ENCODE assay signal across 1 cellular context in the genomic region with DNA sequence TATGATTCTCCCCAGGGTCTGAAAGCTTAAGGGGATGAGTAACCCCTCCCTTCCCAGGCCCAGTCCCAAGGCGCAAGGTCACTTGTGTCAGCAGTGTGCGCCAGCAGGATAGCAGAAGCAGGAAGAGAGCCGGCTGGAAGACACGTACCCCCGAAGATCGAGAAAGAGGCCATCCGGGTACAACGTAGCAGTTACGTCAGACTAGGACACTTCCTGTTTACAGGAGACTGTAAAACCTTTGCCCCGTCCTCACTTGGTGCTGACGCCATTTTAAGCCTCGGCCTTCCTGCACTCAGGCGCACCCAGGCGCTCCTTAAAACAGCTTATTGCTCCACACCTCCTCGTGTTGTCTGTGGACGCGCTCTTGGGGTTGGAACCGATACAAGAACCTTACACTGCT.
TF ChIP-seq lines count a peak whose summit lies in the region.

No MANE protein-coding gene starts in this region.

TF ChIP-seq in GM23338, 12 proteins besides CTCF, POLR2A, EP300 and RAD21 (continued from another document):
- TF ChIP-seq, protein P1, sequence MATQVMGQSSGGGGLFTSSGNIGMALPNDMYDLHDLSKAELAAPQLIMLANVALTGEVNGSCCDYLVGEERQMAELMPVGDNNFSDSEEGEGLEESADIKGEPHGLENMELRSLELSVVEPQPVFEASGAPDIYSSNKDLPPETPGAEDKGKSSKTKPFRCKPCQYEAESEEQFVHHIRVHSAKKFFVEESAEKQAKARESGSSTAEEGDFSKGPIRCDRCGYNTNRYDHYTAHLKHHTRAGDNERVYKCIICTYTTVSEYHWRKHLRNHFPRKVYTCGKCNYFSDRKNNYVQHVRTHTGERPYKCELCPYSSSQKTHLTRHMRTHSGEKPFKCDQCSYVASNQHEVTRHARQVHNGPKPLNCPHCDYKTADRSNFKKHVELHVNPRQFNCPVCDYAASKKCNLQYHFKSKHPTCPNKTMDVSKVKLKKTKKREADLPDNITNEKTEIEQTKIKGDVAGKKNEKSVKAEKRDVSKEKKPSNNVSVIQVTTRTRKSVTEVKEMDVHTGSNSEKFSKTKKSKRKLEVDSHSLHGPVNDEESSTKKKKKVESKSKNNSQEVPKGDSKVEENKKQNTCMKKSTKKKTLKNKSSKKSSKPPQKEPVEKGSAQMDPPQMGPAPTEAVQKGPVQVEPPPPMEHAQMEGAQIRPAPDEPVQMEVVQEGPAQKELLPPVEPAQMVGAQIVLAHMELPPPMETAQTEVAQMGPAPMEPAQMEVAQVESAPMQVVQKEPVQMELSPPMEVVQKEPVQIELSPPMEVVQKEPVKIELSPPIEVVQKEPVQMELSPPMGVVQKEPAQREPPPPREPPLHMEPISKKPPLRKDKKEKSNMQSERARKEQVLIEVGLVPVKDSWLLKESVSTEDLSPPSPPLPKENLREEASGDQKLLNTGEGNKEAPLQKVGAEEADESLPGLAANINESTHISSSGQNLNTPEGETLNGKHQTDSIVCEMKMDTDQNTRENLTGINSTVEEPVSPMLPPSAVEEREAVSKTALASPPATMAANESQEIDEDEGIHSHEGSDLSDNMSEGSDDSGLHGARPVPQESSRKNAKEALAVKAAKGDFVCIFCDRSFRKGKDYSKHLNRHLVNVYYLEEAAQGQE (IDR thresholded peaks at IDR 0.05; ENCODE audit: unreplicated experiment), result no peak
- TF ChIP-seq ETS1 (IDR thresholded peaks at IDR 0.05) (no peak), EZH2 (IDR thresholded peaks at IDR 0.05; ENCODE audit: low read depth, unreplicated experiment) (no peak)
